ENCODE assay signal across 1 cellular context in the genomic region with DNA sequence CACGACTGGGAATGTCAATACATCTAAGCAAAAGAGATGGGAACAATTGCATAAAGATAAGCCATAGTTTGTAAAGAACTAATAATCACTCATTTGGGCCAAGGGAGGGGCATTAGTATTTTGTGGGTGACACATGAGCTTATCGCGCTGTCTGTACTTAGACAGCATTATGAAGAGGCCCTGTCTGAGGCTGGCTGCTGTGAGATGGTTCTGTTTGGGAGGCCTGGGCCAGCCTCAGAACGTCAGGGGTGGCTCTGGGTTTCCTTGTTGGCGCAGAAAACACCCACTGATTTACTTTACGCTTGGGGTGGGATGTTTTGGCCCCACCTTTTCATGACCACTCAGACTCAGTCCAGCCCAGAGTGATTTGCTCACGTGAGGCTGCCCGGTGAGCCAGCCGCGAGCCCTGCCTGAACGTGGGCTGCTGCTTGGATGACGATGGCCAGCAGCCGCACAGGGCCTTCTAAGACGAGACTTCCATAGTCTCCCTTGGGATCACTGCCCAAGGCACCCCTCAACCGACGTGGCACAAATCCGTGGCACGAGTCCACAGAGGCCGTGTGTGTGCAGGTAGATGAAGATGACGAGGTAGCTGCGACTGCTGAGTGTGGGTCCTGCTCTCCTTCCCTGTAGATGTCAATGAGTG.
TF ChIP-seq lines count a peak whose summit lies in the region.

No MANE protein-coding gene starts in this region.

TF ChIP-seq in H1, 55 proteins besides CTCF, POLR2A, EP300 and RAD21:
- no peak for TF ChIP-seq POLR2AphosphoS5 (IDR thresholded peaks at IDR 0.05; ENCODE audit: low read depth, low read length)
- no peak for TF ChIP-seq TBP (IDR thresholded peaks at IDR 0.05; ENCODE audit: low read depth, low read length)
